Comparison of ENCODE assay signal across 9 cellular contexts in the genomic region with DNA sequence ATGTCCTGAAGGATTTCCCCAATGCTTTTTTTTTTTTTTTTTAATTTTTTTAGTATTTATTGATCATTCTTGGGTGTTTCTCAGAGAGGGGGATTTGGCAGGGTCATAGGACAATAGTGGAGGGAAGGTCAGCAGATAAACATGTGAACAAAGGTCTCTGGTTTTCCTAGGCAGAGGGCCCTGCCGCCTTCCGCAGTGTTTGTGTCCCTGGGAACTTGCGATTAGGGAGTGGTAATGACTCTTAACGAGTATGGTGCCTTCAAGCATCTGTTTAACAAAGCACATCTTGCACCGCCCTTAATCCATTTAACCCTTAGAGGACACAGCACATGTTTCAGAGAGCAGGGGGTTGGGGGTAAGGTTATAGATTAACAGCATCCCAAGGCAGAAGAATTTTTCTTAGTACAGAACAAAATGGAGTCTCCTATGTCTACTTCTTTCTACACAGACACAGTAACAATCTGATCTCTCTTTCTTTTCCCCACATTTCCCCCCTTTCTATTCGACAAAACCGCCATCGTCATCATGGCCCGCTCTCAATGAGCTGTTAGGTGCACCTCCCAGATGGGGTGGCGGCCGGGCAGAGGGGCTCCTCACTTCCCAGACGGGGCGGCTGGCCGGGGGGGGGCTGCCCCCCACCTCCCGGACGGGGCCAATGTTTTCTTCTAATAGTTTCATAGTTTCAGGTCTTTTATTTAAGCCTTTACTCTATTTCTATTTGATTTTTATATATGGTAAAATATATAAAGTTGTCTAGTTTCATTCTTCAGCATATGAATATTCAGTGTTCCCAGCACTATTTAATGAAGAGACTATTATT. TPM values are rescaled to one million over a fixed set of nuclear protein-coding genes. Genes with fewer than 3 reads are reported as not detected.
"Had no signal": no experiment of that assay in that cellular context is flagged by ENCODE, and none has a peak within 500 bp of the region (broad histone marks: within the 10 kb centered on the region; RNA-seq: fewer than 3 reads in every experiment).

No MANE protein-coding gene starts in this region.

RNA-seq across cellular contexts. Expression of gene NNAT, which starts 29.3 kb away (rescaled TPM):
- total RNA-seq: HT1080, LHCN-M2, MCF 10A, PC-9, Peyer's patch, Right ventricle myocardium superior, RPMI7951, SJSA1 had no signal
- polyA plus RNA-seq: IgD-negative memory B cell had no signal
